10 cellular contexts compared by ENCODE assay signal in the genomic region with DNA sequence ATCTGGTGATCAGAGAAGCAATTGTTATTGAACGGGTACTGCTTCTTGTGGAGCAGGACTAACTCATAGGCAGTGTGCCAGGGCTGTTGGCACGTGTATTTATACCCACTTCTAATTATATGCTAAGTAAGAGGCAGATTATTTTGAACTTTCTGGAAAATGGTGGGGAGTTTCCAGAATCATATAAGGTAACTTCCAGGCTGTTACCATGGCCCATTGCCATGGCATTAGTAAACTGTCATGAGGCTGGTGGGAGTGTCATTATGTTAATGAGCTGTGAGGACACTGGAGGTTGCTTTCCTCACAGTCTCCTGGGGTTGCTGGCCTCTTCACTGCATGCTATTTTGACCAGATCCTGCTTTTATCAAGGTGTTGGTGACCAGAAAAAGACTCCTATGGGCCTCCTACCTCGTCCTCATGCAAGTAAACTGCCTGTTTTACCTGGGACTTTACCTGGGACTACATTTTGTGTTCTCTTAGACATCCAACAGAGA.
DNase-seq lines count a peak whose midpoint lies in the region; ATAC-seq and TF ChIP-seq lines count a peak whose summit lies in the region.
"Had no signal": no experiment of that assay in that cellular context is flagged by ENCODE, and none has a peak within 500 bp of the region (broad histone marks: within the 10 kb centered on the region; RNA-seq: fewer than 3 reads in every experiment).

No MANE protein-coding gene starts in this region.

- intact Hi-C loops in esophagus squamous epithelium (cut with DNase I) = no loop called here

- no peak overlapping the region for H3K4me3 ChIP-seq in esophagus squamous epithelium
- H3K4me3 ChIP-seq in smooth muscle cell = no peak overlapping the region

- no peaks in the 10 kb centered on the region for H3K9me3 ChIP-seq in esophagus squamous epithelium
- no peaks in the 10 kb centered on the region for H3K9me3 ChIP-seq in smooth muscle cell (replicated peaks; ENCODE audit: low read depth)

- H3K27ac ChIP-seq in esophagus squamous epithelium (no peak overlapping the region), smooth muscle cell (ENCODE audit: low read depth) (no peak overlapping the region)

- no peak overlapping the region for H3K9ac ChIP-seq in smooth muscle cell (ENCODE audit: low read depth)

- TF ChIP-seq CTCF in esophagus squamous epithelium (IDR thresholded peaks at IDR 0.05) (no peak), smooth muscle cell (IDR thresholded peaks at IDR 0.05; ENCODE audit: borderline replicate concordance, insufficient read depth, poor library complexity, severe bottlenecking) (no peak)

- no peak for TF ChIP-seq POLR2A in esophagus squamous epithelium (IDR thresholded peaks at IDR 0.05)

- H4K20me1 ChIP-seq in smooth muscle cell (ENCODE audit: low read depth) = no peaks in the 10 kb centered on the region

- DNase-seq in NCI-H69 (lab: John Stamatoyannopoulos, UW) (peak; percentile 59), esophagus squamous epithelium (lab: John Stamatoyannopoulos, UW) (no peak), activated T-cell treated with anti-CD3 and anti-CD28 coated beads for 4 hours (no peak), smooth muscle cell (lab: John Stamatoyannopoulos, UW; ENCODE audit: unreplicated experiment) (no peak)
- DNase-seq in stimulated activated CD8-positive, alpha-beta memory T cell treated with anti-CD3 and anti-CD28 coated beads, Interleukin-4, amount 100 ng/mL, for 48 hours = no peak
- DNase-seq: GOT3, kidney had no signal

- WGBS in esophagus squamous epithelium, 2 donors = 41 to 55% methylated on average over 3 of the region's 3 CpGs
- 90% methylated on average over 3 of the region's 3 CpGs for WGBS in smooth muscle cell (ENCODE audit: low lambda C conversion rate)

- H3K27me3 ChIP-seq in esophagus squamous epithelium (no peaks in the 10 kb centered on the region), smooth muscle cell (ENCODE audit: low read depth) (no peaks in the 10 kb centered on the region)

- no peaks in the 10 kb centered on the region for H3K79me2 ChIP-seq in smooth muscle cell (ENCODE audit: low read depth)

- H3F3A ChIP-seq in smooth muscle cell (ENCODE audit: low read depth) = no peaks in the 10 kb centered on the region

- no peaks in the 10 kb centered on the region for H3K36me3 ChIP-seq in esophagus squamous epithelium
- no peaks in the 10 kb centered on the region for H3K36me3 ChIP-seq in smooth muscle cell (ENCODE audit: low read depth)

- H3K4me1 ChIP-seq in esophagus squamous epithelium = no peaks in the 10 kb centered on the region
- H3K4me1 ChIP-seq in smooth muscle cell (ENCODE audit: low read depth) = no peaks in the 10 kb centered on the region

- no peak overlapping the region for H3K4me2 ChIP-seq in smooth muscle cell

- no peak overlapping the region for H2AFZ ChIP-seq in smooth muscle cell (ENCODE audit: low read depth)

- ATAC-seq in GM18520 (IDR thresholded peaks at IDR 0.05; ENCODE audit: unreplicated experiment) (peak; percentile 93), GM21367 (IDR thresholded peaks at IDR 0.05; ENCODE audit: unreplicated experiment) (peak; percentile 92), HG03025 (IDR thresholded peaks at IDR 0.05; ENCODE audit: low FRiP score, unreplicated experiment) (peak; percentile 57)
